In genomic region chr5:75481024-75481423, GRCh38 we compare ENCODE assay signal across 19 cellular contexts.
"Had no signal": no experiment of that assay in that cellular context is flagged by ENCODE, and none has a peak within 500 bp of the region (broad histone marks: within the 10 kb centered on the region; RNA-seq: fewer than 3 reads in every experiment).

No MANE protein-coding gene starts in this region.

- DNase-seq: colonic mucosa; dermis blood vessel endothelial cell; heart left ventricle; hippocampal formation; kidney glomerular epithelial cell; naive thymus-derived CD4-positive, alpha-beta T cell; posterior cingulate gyrus; spleen; stimulated activated CD4-positive, alpha-beta T cell treated with anti-CD3 and anti-CD28 coated beads, Interleukin-15, amount 100 ng/mL, for 24 hours; stimulated activated CD4-positive, alpha-beta T cell treated with anti-CD3 and anti-CD28 coated beads, Interleukin-1b, Interleukin-23, amount 100 ng/mL, for 48 hours; stimulated activated CD4-positive, alpha-beta T cell treated with anti-CD3 and anti-CD28 coated beads, Interleukin-4, amount 100 ng/mL, for 24 hours; tibial artery; upper lobe of left lung; uterus had no signal

- H3K4me3 Mint-ChIP-seq: naive thymus-derived CD4-positive, alpha-beta T cell; stimulated activated memory B cell treated with anti-CD40 and anti-IgM and Interleukin-4, amounts not matched to agents 10 μg/mL and 1 μg/mL and 100 μg/mL, for 72 hours had no signal

- H3K27me3 ChIP-seq: colonic mucosa, heart left ventricle, spleen, suprapubic skin, tibial artery, upper lobe of left lung, uterus had no signal

- H3K9me3 ChIP-seq: colonic mucosa, uterus had no signal

- H3K36me3 ChIP-seq: colonic mucosa, heart left ventricle, suprapubic skin, tibial artery, upper lobe of left lung, uterus had no signal

- H3K4me3 ChIP-seq: colonic mucosa, heart left ventricle, spleen, suprapubic skin, tibial artery, upper lobe of left lung, uterus had no signal

- FAIRE-seq: frontal cortex had no signal

- H3K27ac ChIP-seq: colonic mucosa, heart left ventricle, spleen, suprapubic skin, tibial artery, upper lobe of left lung, uterus had no signal

- H3K27ac Mint-ChIP-seq: stimulated activated memory B cell treated with anti-CD40 and anti-IgM and Interleukin-4, amounts not matched to agents 10 μg/mL and 1 μg/mL and 100 μg/mL, for 72 hours had no signal

- ATAC-seq: esophagus mucosa; heart left ventricle; naive thymus-derived CD4-positive, alpha-beta T cell; sciatic nerve; stimulated activated memory B cell treated with anti-CD40 and anti-IgM and Interleukin-4, amounts not matched to agents 10 μg/mL and 1 μg/mL and 100 μg/mL, for 72 hours had no signal

- H3K4me1 ChIP-seq: colonic mucosa, suprapubic skin, uterus had no signal

- H3K27me3 Mint-ChIP-seq: naive thymus-derived CD4-positive, alpha-beta T cell; stimulated activated memory B cell treated with anti-CD40 and anti-IgM and Interleukin-4, amounts not matched to agents 10 μg/mL and 1 μg/mL and 100 μg/mL, for 72 hours had no signal
